ENCODE assay signal across 24 cellular contexts in the genomic region with DNA sequence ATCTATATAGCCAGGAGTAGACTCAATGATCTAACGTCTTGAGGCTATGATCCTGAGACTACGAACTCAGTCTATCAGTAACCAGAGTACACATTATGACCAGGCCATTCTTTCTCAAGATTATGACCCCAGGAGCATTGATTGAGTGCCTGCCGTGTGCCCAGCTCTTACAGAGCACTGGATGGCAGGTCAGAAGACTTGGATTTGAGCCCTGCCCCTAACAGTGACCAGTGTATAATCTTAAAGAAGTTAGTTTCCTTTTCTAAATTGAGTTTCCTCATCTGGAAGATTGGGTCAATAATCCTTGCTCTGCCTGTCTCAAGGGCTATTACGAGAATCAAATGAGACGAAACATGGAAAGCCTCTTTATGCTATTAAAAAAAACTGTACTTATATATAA. TPM values are rescaled to one million over a fixed set of nuclear protein-coding genes. Genes with fewer than 3 reads are reported as not detected.
"Had no signal": no experiment of that assay in that cellular context is flagged by ENCODE, and none has a peak within 500 bp of the region (broad histone marks: within the 10 kb centered on the region; RNA-seq: fewer than 3 reads in every experiment).

No MANE protein-coding gene starts in this region.

- H3K4me1 ChIP-seq: breast epithelium had no signal

- H3K36me3 ChIP-seq: breast epithelium, MG63 had no signal

- H3K27me3 ChIP-seq: breast epithelium, MG63 had no signal

- ATAC-seq: activated CD8-positive, alpha-beta memory T cell treated with anti-CD3 and anti-CD28 coated beads, Interleukin-2, amount 10 ng/mL, durations not matched to agents 7 days and 5 days; T-helper 17 cell had no signal

- DNase-seq: activated B cell treated with CpG ODN at 0.5 μM for 24 hours; activated CD4-positive, alpha-beta T cell treated with anti-CD3 and anti-CD28 coated beads for 1 hour; activated CD4-positive, alpha-beta T cell treated with anti-CD3 and anti-CD28 coated beads, Interleukin-2, amount 10 ng/mL, durations not matched to agents 24 days and 14 days; activated CD4-positive, alpha-beta T cell treated with anti-CD3 and anti-CD28 coated beads, Interleukin-2, amount 50 U/mL, for 48 hours; activated CD8-positive, alpha-beta memory T cell treated with anti-CD3 and anti-CD28 coated beads, Interleukin-2, amount 10 ng/mL, durations not matched to agents 7 days and 5 days; activated effector memory CD4-positive, alpha-beta T cell treated with Interleukin-2 at 50 U/mL for 16 hours; activated naive CD4-positive, alpha-beta T cell; activated T-cell treated with anti-CD3 and anti-CD28 coated beads, Interleukin-2, amount 50 U/mL, for 24 hours; MG63; NCI-H1092 treated with DMSO at 0.1 percent for 48 hours; NCI-H1417 treated with DMSO at 0.1 percent for 48 hours; NCI-H1694; NCI-H2029; NCI-H345; NCI-H510A; NCI-H526 treated with DMSO at 0.1 percent for 48 hours; NCI-H82; SIG-M5; T-helper 17 cell; T-helper 9 cell had no signal

- H3K4me3 ChIP-seq: breast epithelium, MG63 had no signal

- H3K9me3 ChIP-seq: breast epithelium, MG63 had no signal

- H3K27ac ChIP-seq: breast epithelium had no signal

RNA-seq across cellular contexts. Expression of gene SLCO2B1, which starts 38.2 kb away (rescaled TPM):
- total RNA-seq: activated CD4-positive, alpha-beta T cell treated with anti-CD3 and anti-CD28 coated beads, Interleukin-2, amount 10 ng/mL, durations not matched to agents 24 days and 14 days; activated CD8-positive, alpha-beta memory T cell treated with anti-CD3 and anti-CD28 coated beads, Interleukin-2, amount 10 ng/mL, durations not matched to agents 7 days and 5 days; activated T-helper 1 cell treated with anti-CD3 and anti-CD28 coated beads, Interleukin-12 subunit alpha, Interleukin-12 subunit beta, Interleukin-2, Interleukin-4 antibody, amounts not matched to agents 30 ng/mL and 10 ng/mL and 1 ng/mL, durations not matched to agents 14 hours and 24 hours and 36 hours; T-helper 17 cell had no signal

RNA-seq across cellular contexts. Expression of gene TPBGL, which starts 51.5 kb away (rescaled TPM):
- total RNA-seq: activated B cell treated with CpG ODN at 0.5 μM for 24 hours, OCI-LY7, RPMI7951 had no signal
